1 cellular context compared by ENCODE assay signal in the genomic region with DNA sequence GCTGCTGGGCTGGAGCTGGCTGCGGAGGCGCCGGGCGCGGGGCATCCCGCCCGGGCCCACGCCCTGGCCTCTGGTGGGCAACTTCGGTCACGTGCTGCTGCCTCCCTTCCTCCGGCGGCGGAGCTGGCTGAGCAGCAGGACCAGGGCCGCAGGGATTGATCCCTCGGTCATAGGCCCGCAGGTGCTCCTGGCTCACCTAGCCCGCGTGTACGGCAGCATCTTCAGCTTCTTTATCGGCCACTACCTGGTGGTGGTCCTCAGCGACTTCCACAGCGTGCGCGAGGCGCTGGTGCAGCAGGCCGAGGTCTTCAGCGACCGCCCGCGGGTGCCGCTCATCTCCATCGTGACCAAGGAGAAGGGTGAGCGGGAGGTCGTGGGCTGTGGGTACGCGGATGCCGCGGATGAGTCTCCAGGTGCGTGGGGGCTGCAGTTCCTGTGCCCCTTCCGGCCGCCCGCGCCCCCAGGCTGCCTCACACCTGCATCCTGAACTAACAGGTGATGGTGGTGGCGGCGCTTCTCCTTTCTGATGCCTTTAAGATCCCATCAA.
TF ChIP-seq lines count a peak whose summit lies in the region.

No MANE protein-coding gene starts in this region.

TF ChIP-seq in liver, 16 proteins besides CTCF, POLR2A, EP300 and RAD21 (continued from another document):
- TF ChIP-seq REST (IDR thresholded peaks at IDR 0.05) (no peak), TAF1 (conservative IDR thresholded peaks at IDR 0.05) (no peak), GABPA (IDR thresholded peaks at IDR 0.05 in 1 of 2, conservative IDR thresholded peaks at IDR 0.05 in 1 of 2) (no peak), FOXA2 (IDR thresholded peaks at IDR 0.05) (no peak), EGR1 (IDR thresholded peaks at IDR 0.05; ENCODE audit: low read depth in 2 of 2) (no peak), YY1 (IDR thresholded peaks at IDR 0.05) (no peak), RXRA (IDR thresholded peaks at IDR 0.05) (no peak), JUND (IDR thresholded peaks at IDR 0.05) (no peak)
TF ChIP-seq in liver: peak in this region for 0.
